Comparison of ENCODE assay signal across 1 cellular context in the genomic region with DNA sequence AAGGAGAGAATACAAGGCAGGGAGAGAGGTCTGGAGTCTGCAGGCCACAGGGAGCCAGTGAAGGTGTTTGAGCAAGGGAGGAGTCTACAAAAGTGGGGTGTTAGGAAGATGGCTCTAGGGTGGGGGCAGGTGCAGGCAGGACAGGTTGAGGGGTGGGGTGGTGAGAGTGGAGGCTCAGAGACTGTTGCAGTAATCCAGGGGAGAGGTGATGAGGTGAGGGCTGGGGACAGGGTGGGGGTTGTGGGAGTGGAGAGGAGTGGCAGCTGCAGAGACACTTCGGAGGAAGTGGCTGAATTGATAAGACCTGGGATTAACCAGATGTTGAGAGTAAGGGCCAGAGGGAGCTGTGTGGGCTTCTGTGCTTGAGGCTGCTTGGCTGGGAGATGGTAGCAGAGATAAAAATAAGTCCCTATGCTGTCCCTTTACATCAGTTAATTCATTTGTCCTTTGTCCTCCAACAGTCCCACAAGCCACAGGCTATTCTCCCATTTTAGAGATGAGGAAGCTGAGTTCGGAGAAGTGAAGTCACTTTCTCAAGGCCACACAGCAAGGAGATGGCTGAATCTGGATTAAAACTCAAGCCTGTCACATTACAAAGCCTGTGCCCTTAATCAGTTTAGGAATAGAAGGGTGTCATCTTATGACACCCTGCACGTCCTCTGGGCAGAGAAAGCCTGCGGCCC.
TF ChIP-seq lines count a peak whose summit lies in the region.

No MANE protein-coding gene starts in this region.

TF ChIP-seq in K562, 482 proteins besides CTCF, POLR2A, EP300 and RAD21 (continued from another document and continues in another):
- TF ChIP-seq, protein P1, sequence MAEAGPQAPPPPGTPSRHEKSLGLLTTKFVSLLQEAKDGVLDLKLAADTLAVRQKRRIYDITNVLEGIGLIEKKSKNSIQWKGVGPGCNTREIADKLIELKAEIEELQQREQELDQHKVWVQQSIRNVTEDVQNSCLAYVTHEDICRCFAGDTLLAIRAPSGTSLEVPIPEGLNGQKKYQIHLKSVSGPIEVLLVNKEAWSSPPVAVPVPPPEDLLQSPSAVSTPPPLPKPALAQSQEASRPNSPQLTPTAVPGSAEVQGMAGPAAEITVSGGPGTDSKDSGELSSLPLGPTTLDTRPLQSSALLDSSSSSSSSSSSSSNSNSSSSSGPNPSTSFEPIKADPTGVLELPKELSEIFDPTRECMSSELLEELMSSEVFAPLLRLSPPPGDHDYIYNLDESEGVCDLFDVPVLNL (CRISPR knock-in tag; IDR thresholded peaks at IDR 0.05; ENCODE audit: low read depth), result 0 out of 2 replicates have a peak, but pooled peaks have one; percentile 12
- TF ChIP-seq HEY1 (CRISPR knock-in tag; IDR thresholded peaks at IDR 0.05; ENCODE audit: borderline replicate concordance) (no peak), ZNF239 (CRISPR knock-in tag; IDR thresholded peaks at IDR 0.05) (no peak), MCM5 (IDR thresholded peaks at IDR 0.05; ENCODE audit: low read depth) (no peak), CBX1 (IDR thresholded peaks at IDR 0.05; ENCODE audit: low read depth) (peak; percentile 92), E2F3 (CRISPR knock-in tag; IDR thresholded peaks at IDR 0.05) (no peak), THRAP3 (IDR thresholded peaks at IDR 0.05; ENCODE audit: borderline replicate concordance) (no peak), MCM2 (IDR thresholded peaks at IDR 0.05; ENCODE audit: low read depth) (no peak), DACH1 (IDR thresholded peaks at IDR 0.05; ENCODE audit: partially characterized antibody) (peak; percentile 71), ZNF785 (CRISPR knock-in tag; IDR thresholded peaks at IDR 0.05) (no peak), STAG1 (CRISPR knock-in tag; IDR thresholded peaks at IDR 0.05; ENCODE audit: borderline replicate concordance) (no peak), HDGF (IDR thresholded peaks at IDR 0.05) (peak; percentile 96), NFXL1 (CRISPR knock-in tag; IDR thresholded peaks at IDR 0.05) (no peak), MECOM (CRISPR knock-in tag; IDR thresholded peaks at IDR 0.05) (peak; percentile 12; the same call in 1 of the 2 replicates), HDAC6 (IDR thresholded peaks at IDR 0.05; ENCODE audit: low read depth, low read length) (no peak), PHB2 (IDR thresholded peaks at IDR 0.05; ENCODE audit: low read depth) (peak; percentile 74), FUS (optimal IDR thresholded peaks at IDR 0.05; ENCODE audit: low read depth, low read length) (no peak), TAF1 (IDR thresholded peaks at IDR 0.05; ENCODE audit: control insufficient read depth, extremely low read depth, insufficient read depth, low read length, severe bottlenecking) (no peak), ETV5 (CRISPR knock-in tag; IDR thresholded peaks at IDR 0.05; ENCODE audit: low read depth) (peak; percentile 74; the same call in 1 of the 2 replicates), ARID1B (IDR thresholded peaks at IDR 0.05) (peak; percentile 97), COPS2 (conservative IDR thresholded peaks at IDR 0.05) (no peak), TEAD4 (IDR thresholded peaks at IDR 0.05; ENCODE audit: low read length) (peak; percentile 92), TEAD4 (CRISPR knock-in tag; IDR thresholded peaks at IDR 0.05; ENCODE audit: borderline replicate concordance) (no peak), FOS (IDR thresholded peaks at IDR 0.05; ENCODE audit: extremely low read depth, insufficient read length) (no peak), ELF4 (CRISPR knock-in tag; IDR thresholded peaks at IDR 0.05) (peak; percentile 93), ETV1 (tag; conservative IDR thresholded peaks at IDR 0.05; ENCODE audit: low read depth) (peak; percentile 90), CBX8 (IDR thresholded peaks at IDR 0.05; ENCODE audit: borderline replicate concordance, extremely low read depth, low read depth, low read length, poor library complexity, severe bottlenecking) (no peak), OTX1 (CRISPR knock-in tag; IDR thresholded peaks at IDR 0.05) (peak; percentile 93), KAT7 (CRISPR knock-in tag; IDR thresholded peaks at IDR 0.05; ENCODE audit: borderline replicate concordance) (0 out of 2 replicates have a peak, but pooled peaks have one; percentile 55), ZNF232 (CRISPR knock-in tag; IDR thresholded peaks at IDR 0.05) (no peak), TAF15 (IDR thresholded peaks at IDR 0.05; ENCODE audit: low read depth, low read length) (no peak), HDAC1 (IDR thresholded peaks at IDR 0.05) (peak; percentile 46 to 88; a peak in 3 of 4 replicates), ZKSCAN8 (CRISPR knock-in tag; IDR thresholded peaks at IDR 0.05) (0 out of 2 replicates have a peak, but pooled peaks have one; percentile 63), TOE1 (IDR thresholded peaks at IDR 0.05; ENCODE audit: borderline replicate concordance) (peak; percentile 58; the same call in 1 of the 2 replicates), TOE1 (CRISPR knock-in tag; IDR thresholded peaks at IDR 0.05; ENCODE audit: borderline replicate concordance, low read depth) (no peak), TRIM28 (IDR thresholded peaks at IDR 0.05) (no peak), ZNF41 (CRISPR knock-in tag; conservative IDR thresholded peaks at IDR 0.05) (0 out of 2 replicates have a peak, but pooled peaks have one; percentile 34), PPARD (CRISPR knock-in tag; IDR thresholded peaks at IDR 0.05) (no peak), SMAD4 (CRISPR knock-in tag; conservative IDR thresholded peaks at IDR 0.05) (peak; percentile 96), LCOR (CRISPR knock-in tag; IDR thresholded peaks at IDR 0.05) (peak; percentile 53; the same call in 1 of the 2 replicates), ZFPM2 (CRISPR knock-in tag; IDR thresholded peaks at IDR 0.05) (no peak), HNRNPK (IDR thresholded peaks at IDR 0.05; ENCODE audit: low read depth, low read length, poor library complexity, severe bottlenecking) (no peak)
- TF ChIP-seq, protein P2, sequence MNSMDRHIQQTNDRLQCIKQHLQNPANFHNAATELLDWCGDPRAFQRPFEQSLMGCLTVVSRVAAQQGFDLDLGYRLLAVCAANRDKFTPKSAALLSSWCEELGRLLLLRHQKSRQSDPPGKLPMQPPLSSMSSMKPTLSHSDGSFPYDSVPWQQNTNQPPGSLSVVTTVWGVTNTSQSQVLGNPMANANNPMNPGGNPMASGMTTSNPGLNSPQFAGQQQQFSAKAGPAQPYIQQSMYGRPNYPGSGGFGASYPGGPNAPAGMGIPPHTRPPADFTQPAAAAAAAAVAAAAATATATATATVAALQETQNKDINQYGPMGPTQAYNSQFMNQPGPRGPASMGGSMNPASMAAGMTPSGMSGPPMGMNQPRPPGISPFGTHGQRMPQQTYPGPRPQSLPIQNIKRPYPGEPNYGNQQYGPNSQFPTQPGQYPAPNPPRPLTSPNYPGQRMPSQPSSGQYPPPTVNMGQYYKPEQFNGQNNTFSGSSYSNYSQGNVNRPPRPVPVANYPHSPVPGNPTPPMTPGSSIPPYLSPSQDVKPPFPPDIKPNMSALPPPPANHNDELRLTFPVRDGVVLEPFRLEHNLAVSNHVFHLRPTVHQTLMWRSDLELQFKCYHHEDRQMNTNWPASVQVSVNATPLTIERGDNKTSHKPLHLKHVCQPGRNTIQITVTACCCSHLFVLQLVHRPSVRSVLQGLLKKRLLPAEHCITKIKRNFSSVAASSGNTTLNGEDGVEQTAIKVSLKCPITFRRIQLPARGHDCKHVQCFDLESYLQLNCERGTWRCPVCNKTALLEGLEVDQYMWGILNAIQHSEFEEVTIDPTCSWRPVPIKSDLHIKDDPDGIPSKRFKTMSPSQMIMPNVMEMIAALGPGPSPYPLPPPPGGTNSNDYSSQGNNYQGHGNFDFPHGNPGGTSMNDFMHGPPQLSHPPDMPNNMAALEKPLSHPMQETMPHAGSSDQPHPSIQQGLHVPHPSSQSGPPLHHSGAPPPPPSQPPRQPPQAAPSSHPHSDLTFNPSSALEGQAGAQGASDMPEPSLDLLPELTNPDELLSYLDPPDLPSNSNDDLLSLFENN (IDR thresholded peaks at IDR 0.05; ENCODE audit: low read depth in 2 of 2, low read length in 2 of 2), result peak in 1 of 2 experiments; percentile 67; a peak in 1 of 4 replicates
- TF ChIP-seq, protein P3, sequence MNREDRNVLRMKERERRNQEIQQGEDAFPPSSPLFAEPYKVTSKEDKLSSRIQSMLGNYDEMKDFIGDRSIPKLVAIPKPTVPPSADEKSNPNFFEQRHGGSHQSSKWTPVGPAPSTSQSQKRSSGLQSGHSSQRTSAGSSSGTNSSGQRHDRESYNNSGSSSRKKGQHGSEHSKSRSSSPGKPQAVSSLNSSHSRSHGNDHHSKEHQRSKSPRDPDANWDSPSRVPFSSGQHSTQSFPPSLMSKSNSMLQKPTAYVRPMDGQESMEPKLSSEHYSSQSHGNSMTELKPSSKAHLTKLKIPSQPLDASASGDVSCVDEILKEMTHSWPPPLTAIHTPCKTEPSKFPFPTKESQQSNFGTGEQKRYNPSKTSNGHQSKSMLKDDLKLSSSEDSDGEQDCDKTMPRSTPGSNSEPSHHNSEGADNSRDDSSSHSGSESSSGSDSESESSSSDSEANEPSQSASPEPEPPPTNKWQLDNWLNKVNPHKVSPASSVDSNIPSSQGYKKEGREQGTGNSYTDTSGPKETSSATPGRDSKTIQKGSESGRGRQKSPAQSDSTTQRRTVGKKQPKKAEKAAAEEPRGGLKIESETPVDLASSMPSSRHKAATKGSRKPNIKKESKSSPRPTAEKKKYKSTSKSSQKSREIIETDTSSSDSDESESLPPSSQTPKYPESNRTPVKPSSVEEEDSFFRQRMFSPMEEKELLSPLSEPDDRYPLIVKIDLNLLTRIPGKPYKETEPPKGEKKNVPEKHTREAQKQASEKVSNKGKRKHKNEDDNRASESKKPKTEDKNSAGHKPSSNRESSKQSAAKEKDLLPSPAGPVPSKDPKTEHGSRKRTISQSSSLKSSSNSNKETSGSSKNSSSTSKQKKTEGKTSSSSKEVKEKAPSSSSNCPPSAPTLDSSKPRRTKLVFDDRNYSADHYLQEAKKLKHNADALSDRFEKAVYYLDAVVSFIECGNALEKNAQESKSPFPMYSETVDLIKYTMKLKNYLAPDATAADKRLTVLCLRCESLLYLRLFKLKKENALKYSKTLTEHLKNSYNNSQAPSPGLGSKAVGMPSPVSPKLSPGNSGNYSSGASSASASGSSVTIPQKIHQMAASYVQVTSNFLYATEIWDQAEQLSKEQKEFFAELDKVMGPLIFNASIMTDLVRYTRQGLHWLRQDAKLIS (CRISPR knock-in tag; IDR thresholded peaks at IDR 0.05), result peak; percentile 58; the same call in 1 of the 2 replicates
- TF ChIP-seq, protein P4, sequence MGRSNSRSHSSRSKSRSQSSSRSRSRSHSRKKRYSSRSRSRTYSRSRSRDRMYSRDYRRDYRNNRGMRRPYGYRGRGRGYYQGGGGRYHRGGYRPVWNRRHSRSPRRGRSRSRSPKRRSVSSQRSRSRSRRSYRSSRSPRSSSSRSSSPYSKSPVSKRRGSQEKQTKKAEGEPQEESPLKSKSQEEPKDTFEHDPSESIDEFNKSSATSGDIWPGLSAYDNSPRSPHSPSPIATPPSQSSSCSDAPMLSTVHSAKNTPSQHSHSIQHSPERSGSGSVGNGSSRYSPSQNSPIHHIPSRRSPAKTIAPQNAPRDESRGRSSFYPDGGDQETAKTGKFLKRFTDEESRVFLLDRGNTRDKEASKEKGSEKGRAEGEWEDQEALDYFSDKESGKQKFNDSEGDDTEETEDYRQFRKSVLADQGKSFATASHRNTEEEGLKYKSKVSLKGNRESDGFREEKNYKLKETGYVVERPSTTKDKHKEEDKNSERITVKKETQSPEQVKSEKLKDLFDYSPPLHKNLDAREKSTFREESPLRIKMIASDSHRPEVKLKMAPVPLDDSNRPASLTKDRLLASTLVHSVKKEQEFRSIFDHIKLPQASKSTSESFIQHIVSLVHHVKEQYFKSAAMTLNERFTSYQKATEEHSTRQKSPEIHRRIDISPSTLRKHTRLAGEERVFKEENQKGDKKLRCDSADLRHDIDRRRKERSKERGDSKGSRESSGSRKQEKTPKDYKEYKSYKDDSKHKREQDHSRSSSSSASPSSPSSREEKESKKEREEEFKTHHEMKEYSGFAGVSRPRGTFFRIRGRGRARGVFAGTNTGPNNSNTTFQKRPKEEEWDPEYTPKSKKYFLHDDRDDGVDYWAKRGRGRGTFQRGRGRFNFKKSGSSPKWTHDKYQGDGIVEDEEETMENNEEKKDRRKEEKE (IDR thresholded peaks at IDR 0.05; ENCODE audit: borderline replicate concordance in 1 of 2, control insufficient read depth in 1 of 2, low read depth in 2 of 2, low read length in 1 of 2), result peak in 1 of 2 experiments; percentile 54; a peak in 1 of 4 replicates
- TF ChIP-seq, protein P5, sequence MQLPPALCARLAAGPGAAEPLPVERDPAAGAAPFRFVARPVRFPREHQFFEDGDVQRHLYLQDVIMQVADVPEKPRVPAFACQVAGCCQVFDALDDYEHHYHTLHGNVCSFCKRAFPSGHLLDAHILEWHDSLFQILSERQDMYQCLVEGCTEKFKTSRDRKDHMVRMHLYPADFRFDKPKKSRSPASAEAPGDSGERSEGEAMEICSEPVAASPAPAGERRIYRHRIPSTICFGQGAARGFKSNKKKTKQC (CRISPR knock-in tag; IDR thresholded peaks at IDR 0.05), result no peak
- TF ChIP-seq, protein P6, sequence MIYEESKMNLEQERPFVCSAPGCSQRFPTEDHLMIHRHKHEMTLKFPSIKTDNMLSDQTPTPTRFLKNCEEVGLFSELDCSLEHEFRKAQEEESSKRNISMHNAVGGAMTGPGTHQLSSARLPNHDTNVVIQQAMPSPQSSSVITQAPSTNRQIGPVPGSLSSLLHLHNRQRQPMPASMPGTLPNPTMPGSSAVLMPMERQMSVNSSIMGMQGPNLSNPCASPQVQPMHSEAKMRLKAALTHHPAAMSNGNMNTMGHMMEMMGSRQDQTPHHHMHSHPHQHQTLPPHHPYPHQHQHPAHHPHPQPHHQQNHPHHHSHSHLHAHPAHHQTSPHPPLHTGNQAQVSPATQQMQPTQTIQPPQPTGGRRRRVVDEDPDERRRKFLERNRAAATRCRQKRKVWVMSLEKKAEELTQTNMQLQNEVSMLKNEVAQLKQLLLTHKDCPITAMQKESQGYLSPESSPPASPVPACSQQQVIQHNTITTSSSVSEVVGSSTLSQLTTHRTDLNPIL (CRISPR knock-in tag; IDR thresholded peaks at IDR 0.05), result no peak
- TF ChIP-seq, protein P7, sequence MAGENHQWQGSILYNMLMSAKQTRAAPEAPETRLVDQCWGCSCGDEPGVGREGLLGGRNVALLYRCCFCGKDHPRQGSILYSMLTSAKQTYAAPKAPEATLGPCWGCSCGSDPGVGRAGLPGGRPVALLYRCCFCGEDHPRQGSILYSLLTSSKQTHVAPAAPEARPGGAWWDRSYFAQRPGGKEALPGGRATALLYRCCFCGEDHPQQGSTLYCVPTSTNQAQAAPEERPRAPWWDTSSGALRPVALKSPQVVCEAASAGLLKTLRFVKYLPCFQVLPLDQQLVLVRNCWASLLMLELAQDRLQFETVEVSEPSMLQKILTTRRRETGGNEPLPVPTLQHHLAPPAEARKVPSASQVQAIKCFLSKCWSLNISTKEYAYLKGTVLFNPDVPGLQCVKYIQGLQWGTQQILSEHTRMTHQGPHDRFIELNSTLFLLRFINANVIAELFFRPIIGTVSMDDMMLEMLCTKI (IDR thresholded peaks at IDR 0.05; ENCODE audit: partially characterized antibody), result no peak
- TF ChIP-seq, protein P8, sequence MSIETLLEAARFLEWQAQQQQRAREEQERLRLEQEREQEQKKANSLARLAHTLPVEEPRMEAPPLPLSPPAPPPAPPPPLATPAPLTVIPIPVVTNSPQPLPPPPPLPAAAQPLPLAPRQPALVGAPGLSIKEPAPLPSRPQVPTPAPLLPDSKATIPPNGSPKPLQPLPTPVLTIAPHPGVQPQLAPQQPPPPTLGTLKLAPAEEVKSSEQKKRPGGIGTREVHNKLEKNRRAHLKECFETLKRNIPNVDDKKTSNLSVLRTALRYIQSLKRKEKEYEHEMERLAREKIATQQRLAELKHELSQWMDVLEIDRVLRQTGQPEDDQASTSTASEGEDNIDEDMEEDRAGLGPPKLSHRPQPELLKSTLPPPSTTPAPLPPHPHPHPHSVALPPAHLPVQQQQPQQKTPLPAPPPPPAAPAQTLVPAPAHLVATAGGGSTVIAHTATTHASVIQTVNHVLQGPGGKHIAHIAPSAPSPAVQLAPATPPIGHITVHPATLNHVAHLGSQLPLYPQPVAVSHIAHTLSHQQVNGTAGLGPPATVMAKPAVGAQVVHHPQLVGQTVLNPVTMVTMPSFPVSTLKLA (conservative IDR thresholded peaks at IDR 0.05), result peak in 1 of 2 experiments; percentile 68; a peak in 2 of 4 replicates
